Comparison of ENCODE assay signal across 9 cellular contexts in genomic region chr15:75661041-75661778, GRCh38. TPM values are rescaled to one million over a fixed set of nuclear protein-coding genes. Genes with fewer than 3 reads are reported as not detected.
DNase-seq lines count a peak whose midpoint lies in the region; FAIRE-seq and TF ChIP-seq lines count a peak whose summit lies in the region.
"Had no signal": no experiment of that assay in that cellular context is flagged by ENCODE, and none has a peak within 500 bp of the region (broad histone marks: within the 10 kb centered on the region; RNA-seq: fewer than 3 reads in every experiment).

No MANE protein-coding gene starts in this region.

- H2BK20ac ChIP-seq in H1 (ENCODE audit: low read length): no peak overlapping the region

- POLR2A ChIA-PET in H1 (lab: Charles Lee; ENCODE audit: partially characterized antibody): interaction anchor here (0.6 to 1.9 kb wide), 7 partner anchors 12 to 293 kb away, joined by 3 to 10 read pairs (median 5); partner anchors contain the start of genes IMP3, MAN2C1, SIN3A and SNX33

- no peaks in the 10 kb centered on the region for H3F3A ChIP-seq in MM.1S (ENCODE audit: insufficient read depth, low read length)

- H3K4ac ChIP-seq in H1 (replicated peaks; ENCODE audit: insufficient read length, low read depth, low read length): no peak overlapping the region

- H2AFZ ChIP-seq in H1 (ENCODE audit: low read length) (no peak overlapping the region), MM.1S (ENCODE audit: low read length) (no peak overlapping the region)

- H3K14ac ChIP-seq in H1 (ENCODE audit: insufficient read length): no peak overlapping the region

- TF ChIP-seq CTCF in H1 (IDR thresholded peaks at IDR 0.05; ENCODE audit: control extremely low read depth in 1 of 3, insufficient read depth in 1 of 3, low read depth in 1 of 3, low read length in 3 of 3) (no peak), MM.1S (IDR thresholded peaks at IDR 0.05; ENCODE audit: low read length) (no peak)

- CTCF ChIA-PET in H1 (lab: Charles Lee; ENCODE audit: partially characterized antibody): interaction anchor here (0.5 to 2.1 kb wide), 14 partner anchors 9 to 1345 kb away, joined by 3 to 14 read pairs (median 4); partner anchors contain the start of gene SNX33

- no peak overlapping the region for H4K8ac ChIP-seq in H1 (ENCODE audit: extremely low read depth, insufficient read depth, low read length)

- no peak overlapping the region for H2BK12ac ChIP-seq in H1 (ENCODE audit: low read depth, low read length)

- no peak for TF ChIP-seq EP300 in H1 (IDR thresholded peaks at IDR 0.05; ENCODE audit: borderline replicate concordance in 1 of 2, low read depth in 2 of 2, low read length in 2 of 2)

- peak; percentile 98 for DNase-seq in MG63
- DNase-seq in H1 (ENCODE audit: low read depth in 1 of 2, low spot score in 2 of 2): peak; percentile 36 to 64
- peak; percentile 52 for DNase-seq in medulla oblongata (ENCODE audit: extremely low spot score)
- no peak for DNase-seq in MM.1S
- DNase-seq in retina: no peak
- DNase-seq in effector CD8-positive, alpha-beta T cell (lab: John Stamatoyannopoulos, UW): no peak
- DNase-seq in stimulated activated CD4-positive, alpha-beta T cell treated with anti-CD3 and anti-CD28 coated beads, Interleukin-4, amount 100 ng/mL, for 4 hours: no peak
- DNase-seq: T-helper 9 cell had no signal

- no peak overlapping the region for H2BK15ac ChIP-seq in H1 (ENCODE audit: low read length)

- H4K5ac ChIP-seq in H1 (ENCODE audit: insufficient read length, low read depth, low read length): no peak overlapping the region

- no peak overlapping the region for H3K23ac ChIP-seq in H1 (ENCODE audit: insufficient read length)

- no peak for TF ChIP-seq RAD21 in H1 (IDR thresholded peaks at IDR 0.05 in 1 of 2, conservative IDR thresholded peaks at IDR 0.05 in 1 of 2; ENCODE audit: low read depth in 2 of 2, low read length in 2 of 2)

- H4K20me1 ChIP-seq in H1 (replicated peaks in 1 of 2; ENCODE audit: control insufficient read depth in 1 of 2, insufficient read depth in 2 of 2, low read length in 2 of 2) (peaks cover 4 to 22% of the 10 kb centered on the region in 2 experiments), MM.1S (ENCODE audit: insufficient read depth, low read length) (no peaks in the 10 kb centered on the region)

- TF ChIP-seq POLR2A in H1 (IDR thresholded peaks at IDR 0.05; ENCODE audit: control extremely low read depth in 1 of 2, low read depth in 2 of 2, low read length in 2 of 2): no peak

- H3K79me1 ChIP-seq in H1 (ENCODE audit: low read depth, low read length): peaks cover 4% of the 10 kb centered on the region; the same call in 1 of the 2 replicates

- no peak overlapping the region for H3K4me2 ChIP-seq in H1 (ENCODE audit: insufficient read depth in 1 of 2, low read depth in 2 of 2, low read length in 2 of 2)
- no peak overlapping the region for H3K4me2 ChIP-seq in MM.1S (ENCODE audit: low read depth, low read length)

- no peak overlapping the region for H4K91ac ChIP-seq in H1 (replicated peaks; ENCODE audit: insufficient read length, low read length)

- FAIRE-seq in H1 (lab: Jason Lieb, UNC): no peak

- H3K27ac ChIP-seq in H1 (ENCODE audit: low read depth, low read length): no peak overlapping the region
- H3K27ac ChIP-seq in urinary bladder (ENCODE audit: low read depth): peak overlapping the region; percentile 87
- no peak overlapping the region for H3K27ac ChIP-seq in MM.1S (ENCODE audit: low read length)

- no peak overlapping the region for H3K56ac ChIP-seq in H1 (replicated peaks; ENCODE audit: insufficient read length, low read depth, low read length)

- no peaks in the 10 kb centered on the region; the same call in 1 of the 2 replicates for H3K23me2 ChIP-seq in H1 (ENCODE audit: low read depth, low read length)

- H3K9me2 ChIP-seq in MM.1S (replicated peaks; ENCODE audit: insufficient read depth, low read length): no peaks in the 10 kb centered on the region

- H2BK120ac ChIP-seq in H1 (replicated peaks; ENCODE audit: low read depth, low read length): no peak overlapping the region

- H3K27me3 ChIP-seq in MG63: no peaks in the 10 kb centered on the region
- H3K27me3 ChIP-seq in H1 (replicated peaks in 1 of 4; ENCODE audit: control insufficient read depth in 3 of 4, extremely low read depth in 1 of 4, insufficient read depth in 3 of 4, low read length in 3 of 4): peaks cover 0 to 3% (median 0%) of the 10 kb centered on the region in 4 experiments; a peak in 1 of 7 replicates
- H3K27me3 ChIP-seq in MM.1S (replicated peaks; ENCODE audit: insufficient read depth, low read length): no peaks in the 10 kb centered on the region

- no peak overlapping the region for H3K4me3 ChIP-seq in MG63
- no peak overlapping the region for H3K4me3 ChIP-seq in H1 (ENCODE audit: extremely low read depth in 1 of 4, insufficient read depth in 2 of 4, low read depth in 3 of 4, low read length in 4 of 4)
- H3K4me3 ChIP-seq in urinary bladder (ENCODE audit: low read depth, low read length): no peak overlapping the region
- no peak overlapping the region for H3K4me3 ChIP-seq in MM.1S (ENCODE audit: low read length)

- H3K9ac ChIP-seq in H1 (replicated peaks in 1 of 4; ENCODE audit: extremely low read depth in 1 of 4, low read depth in 3 of 4, low read length in 3 of 4) (no peak overlapping the region), MM.1S (ENCODE audit: low read length) (no peak overlapping the region)

- 88% methylated on average over 7 of the region's 14 CpGs; no CpG with 5 or more reads in 1 of the 2 experiments for WGBS in H1 (ENCODE audit: extremely low coverage in 1 of 2, insufficient coverage in 1 of 2, insufficient read length in 1 of 2, insufficient replicate concordance in 2 of 2, low coverage in 1 of 2, low lambda C conversion rate in 2 of 2, missing lambda C conversion rate in 1 of 2), 2 experiments
- WGBS in urinary bladder: 24% methylated on average over 14 of the region's 14 CpGs

- H3K79me2 ChIP-seq in H1 (ENCODE audit: control insufficient read depth in 1 of 2, insufficient read depth in 2 of 2, low read length in 2 of 2) (no peaks in the 10 kb centered on the region; a peak in 1 of 4 replicates), MM.1S (ENCODE audit: low read length) (no peaks in the 10 kb centered on the region)

- H3K9me3 ChIP-seq in MG63 (no peaks in the 10 kb centered on the region), H1 (ENCODE audit: insufficient read depth in 2 of 2, low read depth in 1 of 2, low read length in 1 of 2) (no peaks in the 10 kb centered on the region), MM.1S (replicated peaks; ENCODE audit: insufficient read depth, low read length) (no peaks in the 10 kb centered on the region)

- H3K36me3 ChIP-seq in MG63: peaks cover 24% of the 10 kb centered on the region
- H3K36me3 ChIP-seq in H1 (ENCODE audit: control insufficient read depth in 2 of 4, insufficient read depth in 4 of 4, low read length in 3 of 4): 0 out of 8 replicates have a peak, but pooled peaks cover 0 to 4% (median 0%) of the 10 kb centered on the region in 4 experiments
- no peaks in the 10 kb centered on the region for H3K36me3 ChIP-seq in urinary bladder (ENCODE audit: insufficient read depth)
- H3K36me3 ChIP-seq in MM.1S (replicated peaks; ENCODE audit: insufficient read depth, low read length): no peaks in the 10 kb centered on the region

- no peak overlapping the region for H2BK5ac ChIP-seq in H1 (ENCODE audit: low read depth, low read length)

- no peak overlapping the region for H2AK5ac ChIP-seq in H1 (ENCODE audit: low read depth, low read length)

- no peak overlapping the region for H3K18ac ChIP-seq in H1 (ENCODE audit: extremely low read depth, low read length)

- peaks cover 0 to 6% (median 2%) of the 10 kb centered on the region in 4 experiments; a peak in 2 of 7 replicates for H3K4me1 ChIP-seq in H1 (replicated peaks in 1 of 4; ENCODE audit: control insufficient read depth in 3 of 4, insufficient read depth in 4 of 4, low read length in 3 of 4)
- H3K4me1 ChIP-seq in urinary bladder (ENCODE audit: insufficient read depth): no peaks in the 10 kb centered on the region
- no peaks in the 10 kb centered on the region for H3K4me1 ChIP-seq in MM.1S (ENCODE audit: low read length)

RNA-seq across cellular contexts. Expression of gene SNX33, which starts 13.5 kb away (rescaled TPM):
- 13.4 and 20.8 TPM in 2 replicates for total RNA-seq in MG63 (2014; rRNA removed; shearing (Covaris generic); ENCODE audit: low replicate concordance)
- total RNA-seq in H1 (2021; fragmentation: NEBNext Ultra II Directional; extraction: Animal tissue kit (Norgen Biotek cat#: 25700)): 22.9 and 24.8 TPM in 2 replicates
- polyA plus RNA-seq in H1 (2011; rRNA removed) (14.3 and 15.7 TPM in 2 replicates), urinary bladder (25.8 TPM)
- 11.5 TPM for polyA plus RNA-seq in H1 (2011; cell fraction: cytosol; rRNA removed)
- polyA plus RNA-seq in H1 (2011; cell fraction: nucleus; rRNA removed): 25.7 TPM
- 17.5 to 20.7 TPM (median 18.6 TPM) in 4 replicates for polyA plus RNA-seq in H1 (2012, experiment 1 of 2)
- polyA plus RNA-seq in H1 (2012, experiment 2 of 2): 13.9 TPM
- polyA plus RNA-seq in H1 (2013, experiment 1 of 2): 10.5 TPM
- polyA plus RNA-seq in H1 (2013, experiment 2 of 2): 11.4 TPM
- polyA minus RNA-seq in H1 (2011; rRNA and poly(A)+ RNA removed): 21.0 and 25.5 TPM in 2 replicates
- polyA minus RNA-seq in H1 (2011; cell fraction: cytosol; rRNA and poly(A)+ RNA removed): 17.4 TPM
- 21.6 TPM for polyA minus RNA-seq in H1 (2011; cell fraction: nucleus; rRNA and poly(A)+ RNA removed)
- total RNA-seq in urinary bladder: 11.1 TPM

RNA-seq across cellular contexts. Expression of gene IMP3, which starts 21.2 kb away (rescaled TPM):
- 122 and 150 TPM in 2 replicates for total RNA-seq in MG63 (2014; rRNA removed; shearing (Covaris generic); ENCODE audit: low replicate concordance)
- 114 and 122 TPM in 2 replicates for total RNA-seq in H1 (2021; fragmentation: NEBNext Ultra II Directional; extraction: Animal tissue kit (Norgen Biotek cat#: 25700))
- polyA plus RNA-seq in H1 (2011; rRNA removed) (273 and 278 TPM in 2 replicates), urinary bladder (62.5 TPM)
- polyA plus RNA-seq in H1 (2011; cell fraction: cytosol; rRNA removed): 193 TPM
- polyA plus RNA-seq in H1 (2011; cell fraction: nucleus; rRNA removed): 91.6 TPM
- 105 to 122 TPM (median 110 TPM) in 4 replicates for polyA plus RNA-seq in H1 (2012, experiment 1 of 2)
- polyA plus RNA-seq in H1 (2012, experiment 2 of 2): 139 TPM
- 117 TPM for polyA plus RNA-seq in H1 (2013, experiment 1 of 2)
- 117 TPM for polyA plus RNA-seq in H1 (2013, experiment 2 of 2)
- polyA minus RNA-seq in H1 (2011; rRNA and poly(A)+ RNA removed): 22.0 and 25.5 TPM in 2 replicates
- 48.7 TPM for polyA minus RNA-seq in H1 (2011; cell fraction: cytosol; rRNA and poly(A)+ RNA removed)
- polyA minus RNA-seq in H1 (2011; cell fraction: nucleus; rRNA and poly(A)+ RNA removed): 73.3 TPM
- 30.1 TPM for total RNA-seq in urinary bladder

RNA-seq across cellular contexts. Expression of gene SNUPN, which starts 35.7 kb away (rescaled TPM):
- 42.5 and 58.5 TPM in 2 replicates for total RNA-seq in MG63 (2014; rRNA removed; shearing (Covaris generic); ENCODE audit: low replicate concordance)
- total RNA-seq in H1 (2021; fragmentation: NEBNext Ultra II Directional; extraction: Animal tissue kit (Norgen Biotek cat#: 25700)): 26.2 and 28.2 TPM in 2 replicates
- polyA plus RNA-seq in H1 (2011; rRNA removed): 11.6 and 13.3 TPM in 2 replicates
- polyA plus RNA-seq in H1 (2011; cell fraction: cytosol; rRNA removed): 20.3 TPM
- polyA plus RNA-seq in H1 (2011; cell fraction: nucleus; rRNA removed): 10.2 TPM
- 20.2 to 23.4 TPM (median 22.0 TPM) in 4 replicates for polyA plus RNA-seq in H1 (2012, experiment 1 of 2)
- 8.5 TPM for polyA plus RNA-seq in H1 (2012, experiment 2 of 2)
- 22.4 TPM for polyA plus RNA-seq in H1 (2013, experiment 1 of 2)
- polyA plus RNA-seq in H1 (2013, experiment 2 of 2): 21.5 TPM
- 14.8 and 20.1 TPM in 2 replicates for polyA minus RNA-seq in H1 (2011; rRNA and poly(A)+ RNA removed)
- polyA minus RNA-seq in H1 (2011; cell fraction: cytosol; rRNA and poly(A)+ RNA removed): 10.3 TPM
- polyA minus RNA-seq in H1 (2011; cell fraction: nucleus; rRNA and poly(A)+ RNA removed): 15.0 TPM
- total RNA-seq in urinary bladder: 25.1 TPM
- 23.6 TPM for polyA plus RNA-seq in urinary bladder

RNA-seq across cellular contexts. Expression of gene CSPG4, which starts 51.4 kb away (rescaled TPM):
- total RNA-seq in MG63 (2014; rRNA removed; shearing (Covaris generic); ENCODE audit: low replicate concordance): 13.4 and 19.6 TPM in 2 replicates
- 3.0 and 3.2 TPM in 2 replicates for total RNA-seq in H1 (2021; fragmentation: NEBNext Ultra II Directional; extraction: Animal tissue kit (Norgen Biotek cat#: 25700))
- 1.4 and 1.9 TPM in 2 replicates for polyA plus RNA-seq in H1 (2011; rRNA removed)
- polyA plus RNA-seq in H1 (2011; cell fraction: cytosol; rRNA removed): 1.0 TPM
- 4.7 TPM for polyA plus RNA-seq in H1 (2011; cell fraction: nucleus; rRNA removed)
- polyA plus RNA-seq in H1 (2012, experiment 1 of 2): 1.5 to 3.6 TPM (median 2.6 TPM) in 4 replicates
- polyA plus RNA-seq in H1 (2012, experiment 2 of 2): 1.6 TPM
- polyA plus RNA-seq in H1 (2013, experiment 1 of 2): 3.1 TPM
- 2.0 TPM for polyA plus RNA-seq in H1 (2013, experiment 2 of 2)
- polyA minus RNA-seq in H1 (2011; rRNA and poly(A)+ RNA removed): 2.5 and 3.3 TPM in 2 replicates
- polyA minus RNA-seq in H1 (2011; cell fraction: cytosol; rRNA and poly(A)+ RNA removed): 2.3 TPM
- polyA minus RNA-seq in H1 (2011; cell fraction: nucleus; rRNA and poly(A)+ RNA removed): 3.6 TPM
- total RNA-seq in urinary bladder: 30.6 TPM
- polyA plus RNA-seq in urinary bladder: 63.8 TPM

Comparison
In these comparisons a context has a peak if more than half of its experiments do, and no peak if none do; other contexts are left out.
1. DNase-seq: peak in MG63 (single experiment), H1 (2 of 2) and medulla oblongata (single experiment); none in MM.1S (single experiment), retina (single experiment), effector CD8-positive, alpha-beta T cell (single experiment) and stimulated activated CD4-positive, alpha-beta T cell treated with anti-CD3 and anti-CD28 coated beads, Interleukin-4, amount 100 ng/mL, for 4 hours (0 of 2).